In the genomic region with DNA sequence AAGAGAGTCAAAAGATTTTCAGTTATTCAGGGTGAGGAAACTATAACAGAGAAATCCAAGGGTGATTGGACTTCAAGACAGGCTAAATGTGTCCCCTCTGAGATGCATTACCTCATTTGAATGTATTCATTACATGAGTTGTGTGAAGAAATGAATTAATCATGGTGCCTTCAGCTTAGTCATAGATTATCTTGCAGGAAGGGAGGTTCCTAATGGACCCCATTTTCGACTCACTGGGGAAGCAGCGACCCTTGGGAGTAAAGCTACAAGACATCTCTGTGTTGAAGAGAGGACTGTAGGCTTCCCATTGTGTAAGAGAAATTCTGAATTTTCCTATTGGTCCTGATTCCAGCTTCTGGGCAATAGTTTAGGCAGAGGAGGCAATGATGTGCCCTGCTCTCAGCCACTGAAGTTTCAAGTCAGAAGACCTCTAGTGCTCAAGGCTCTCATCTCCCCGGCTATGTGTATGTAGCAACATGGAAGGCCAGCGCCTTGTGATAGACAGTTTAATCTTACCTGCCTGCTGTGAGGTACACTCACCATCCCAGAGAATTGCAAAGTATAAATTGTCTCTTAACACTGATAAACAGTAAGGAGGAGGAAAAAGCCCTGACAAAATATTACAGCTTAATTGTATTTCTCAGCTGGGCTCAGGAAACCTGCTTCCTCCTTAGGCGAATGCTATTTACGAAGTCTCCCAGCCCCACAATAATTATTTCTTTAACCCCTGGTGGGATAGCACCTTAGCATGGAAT, we compare ENCODE assay signal across 1 cellular context.
TF ChIP-seq lines count a peak whose summit lies in the region.

No MANE protein-coding gene starts in this region.

TF ChIP-seq in GM23338, 12 proteins besides CTCF, POLR2A, EP300 and RAD21 (continued from another document):
- TF ChIP-seq, protein P1, sequence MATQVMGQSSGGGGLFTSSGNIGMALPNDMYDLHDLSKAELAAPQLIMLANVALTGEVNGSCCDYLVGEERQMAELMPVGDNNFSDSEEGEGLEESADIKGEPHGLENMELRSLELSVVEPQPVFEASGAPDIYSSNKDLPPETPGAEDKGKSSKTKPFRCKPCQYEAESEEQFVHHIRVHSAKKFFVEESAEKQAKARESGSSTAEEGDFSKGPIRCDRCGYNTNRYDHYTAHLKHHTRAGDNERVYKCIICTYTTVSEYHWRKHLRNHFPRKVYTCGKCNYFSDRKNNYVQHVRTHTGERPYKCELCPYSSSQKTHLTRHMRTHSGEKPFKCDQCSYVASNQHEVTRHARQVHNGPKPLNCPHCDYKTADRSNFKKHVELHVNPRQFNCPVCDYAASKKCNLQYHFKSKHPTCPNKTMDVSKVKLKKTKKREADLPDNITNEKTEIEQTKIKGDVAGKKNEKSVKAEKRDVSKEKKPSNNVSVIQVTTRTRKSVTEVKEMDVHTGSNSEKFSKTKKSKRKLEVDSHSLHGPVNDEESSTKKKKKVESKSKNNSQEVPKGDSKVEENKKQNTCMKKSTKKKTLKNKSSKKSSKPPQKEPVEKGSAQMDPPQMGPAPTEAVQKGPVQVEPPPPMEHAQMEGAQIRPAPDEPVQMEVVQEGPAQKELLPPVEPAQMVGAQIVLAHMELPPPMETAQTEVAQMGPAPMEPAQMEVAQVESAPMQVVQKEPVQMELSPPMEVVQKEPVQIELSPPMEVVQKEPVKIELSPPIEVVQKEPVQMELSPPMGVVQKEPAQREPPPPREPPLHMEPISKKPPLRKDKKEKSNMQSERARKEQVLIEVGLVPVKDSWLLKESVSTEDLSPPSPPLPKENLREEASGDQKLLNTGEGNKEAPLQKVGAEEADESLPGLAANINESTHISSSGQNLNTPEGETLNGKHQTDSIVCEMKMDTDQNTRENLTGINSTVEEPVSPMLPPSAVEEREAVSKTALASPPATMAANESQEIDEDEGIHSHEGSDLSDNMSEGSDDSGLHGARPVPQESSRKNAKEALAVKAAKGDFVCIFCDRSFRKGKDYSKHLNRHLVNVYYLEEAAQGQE (IDR thresholded peaks at IDR 0.05; ENCODE audit: unreplicated experiment), result no peak
- TF ChIP-seq EZH2 (IDR thresholded peaks at IDR 0.05; ENCODE audit: low read depth, unreplicated experiment) (no peak), STAT1 (IDR thresholded peaks at IDR 0.05; ENCODE audit: unreplicated experiment) (no peak)
